2 cellular contexts compared by ENCODE assay signal in the genomic region with DNA sequence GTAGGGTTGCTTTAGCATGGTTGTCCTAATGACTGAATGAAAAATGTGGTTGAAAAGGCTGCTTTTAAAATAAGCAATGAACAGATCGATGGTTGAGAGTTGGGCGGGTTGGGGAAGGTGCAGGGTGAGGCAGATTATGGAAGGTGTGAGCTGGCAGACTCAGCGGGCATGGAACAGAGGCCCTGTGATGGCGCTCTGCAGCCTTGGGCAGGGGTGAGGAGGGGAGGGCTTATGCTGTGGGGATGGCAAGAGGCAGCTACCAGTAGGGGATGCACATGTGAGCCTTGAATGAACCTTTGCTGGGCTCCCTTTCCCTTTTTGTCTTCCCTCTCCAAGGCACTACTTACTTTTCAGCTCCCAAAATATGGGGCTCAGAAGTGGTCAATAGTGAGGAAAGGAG.
TF ChIP-seq lines count a peak whose summit lies in the region.

No MANE protein-coding gene starts in this region.

TF ChIP-seq in HepG2, 621 proteins besides CTCF, POLR2A, EP300 and RAD21:
- TF ChIP-seq ZSCAN25 (CRISPR knock-in tag; IDR thresholded peaks at IDR 0.05) (peak; percentile 93), ZNF563 (CRISPR knock-in tag; IDR thresholded peaks at IDR 0.05) (no peak)
- TF ChIP-seq, protein P1, sequence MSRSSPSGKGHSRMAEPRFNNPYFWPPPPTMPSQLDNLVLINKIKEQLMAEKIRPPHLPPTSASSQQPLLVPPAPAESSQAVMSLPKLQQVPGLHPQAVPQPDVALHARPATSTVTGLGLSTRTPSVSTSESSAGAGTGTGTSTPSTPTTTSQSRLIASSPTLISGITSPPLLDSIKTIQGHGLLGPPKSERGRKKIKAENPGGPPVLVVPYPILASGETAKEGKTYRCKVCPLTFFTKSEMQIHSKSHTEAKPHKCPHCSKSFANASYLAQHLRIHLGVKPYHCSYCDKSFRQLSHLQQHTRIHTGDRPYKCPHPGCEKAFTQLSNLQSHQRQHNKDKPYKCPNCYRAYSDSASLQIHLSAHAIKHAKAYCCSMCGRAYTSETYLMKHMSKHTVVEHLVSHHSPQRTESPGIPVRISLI (CRISPR knock-in tag; IDR thresholded peaks at IDR 0.05; ENCODE audit: borderline replicate concordance) = no peak

TF ChIP-seq in H1, 55 proteins besides CTCF, POLR2A, EP300 and RAD21:
- no peak for TF ChIP-seq EGR1 (IDR thresholded peaks at IDR 0.05; ENCODE audit: borderline replicate concordance, low read depth, low read length)
- no peak for TF ChIP-seq SUZ12 (IDR thresholded peaks at IDR 0.05; ENCODE audit: low read length)
- no peak for TF ChIP-seq FOSL1 (IDR thresholded peaks at IDR 0.05; ENCODE audit: insufficient read depth, low read depth, low read length)
- TF ChIP-seq ZNF274 (IDR thresholded peaks at IDR 0.05; ENCODE audit: borderline replicate concordance, extremely low read depth, low read length) = no peak
- no peak for TF ChIP-seq CTBP2 (IDR thresholded peaks at IDR 0.05; ENCODE audit: borderline replicate concordance, insufficient read depth, insufficient read length, low read length)
- TF ChIP-seq TAF7 (optimal IDR thresholded peaks at IDR 0.05; ENCODE audit: borderline replicate concordance, low read depth, low read length) = no peak
- TF ChIP-seq CBX5 (IDR thresholded peaks at IDR 0.05; ENCODE audit: low read depth, low read length) = no peak
- TF ChIP-seq RXRA (IDR thresholded peaks at IDR 0.05; ENCODE audit: insufficient read depth, low read depth, low read length) = no peak
